20 cellular contexts compared by ENCODE assay signal in the genomic region with DNA sequence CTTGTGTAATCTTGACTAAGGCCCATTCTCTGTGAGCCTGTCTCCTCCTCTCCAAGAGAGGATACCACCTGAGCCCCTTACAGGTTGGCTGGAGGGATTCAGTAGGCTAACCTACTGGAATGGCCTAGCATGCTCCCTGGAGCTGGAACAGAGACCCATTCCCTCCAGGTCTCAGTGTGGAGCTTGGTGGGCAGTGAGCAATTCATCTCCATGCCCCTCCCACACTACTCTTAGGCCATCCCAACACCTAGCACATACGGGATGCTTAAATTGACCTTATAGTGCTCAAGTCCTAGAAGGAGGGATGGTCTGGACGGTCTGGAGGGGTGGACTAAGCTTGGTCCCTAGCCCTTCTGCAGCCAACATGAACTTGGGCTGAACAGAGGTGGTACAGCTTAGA.
"Had no signal": no experiment of that assay in that cellular context is flagged by ENCODE, and none has a peak within 500 bp of the region (broad histone marks: within the 10 kb centered on the region; RNA-seq: fewer than 3 reads in every experiment).

No MANE protein-coding gene starts in this region.

- H3K4me2 ChIP-seq: smooth muscle cell had no signal

- H3K4me1 ChIP-seq: gastrocnemius medialis, parathyroid adenoma, right lobe of liver, stomach, thyroid gland, vagina had no signal

- H3K9me3 ChIP-seq: gastrocnemius medialis, mucosa of descending colon, right lobe of liver, thyroid gland, vagina had no signal

- H2AFZ ChIP-seq: parathyroid adenoma had no signal

- H3K36me3 ChIP-seq: thyroid gland, vagina had no signal

- H3K79me2 ChIP-seq: parathyroid adenoma had no signal

- H3K9ac ChIP-seq: parathyroid adenoma had no signal

- DNase-seq: effector CD8-positive, alpha-beta T cell; foreskin fibroblast; gastrocnemius medialis; kidney; mucosa of descending colon; naive B cell; stimulated activated CD4-positive, alpha-beta T cell treated with anti-CD3 and anti-CD28 coated beads, Interleukin-12 subunit alpha, Interleukin-12 subunit beta, amount 100 ng/mL, for 4 hours; stimulated activated CD4-positive, alpha-beta T cell treated with anti-CD3 and anti-CD28 coated beads, Interleukin-1b, Interleukin-23, amount 100 ng/mL, for 48 hours; stimulated activated CD4-positive, alpha-beta T cell treated with anti-CD3 and anti-CD28 coated beads, Interleukin-4, amount 100 ng/mL, for 1 hour; stimulated activated CD8-positive, alpha-beta memory T cell treated with anti-CD3 and anti-CD28 coated beads, Interleukin-4, amount 100 ng/mL, for 48 hours; stimulated activated naive CD4-positive, alpha-beta T cell treated with Interleukin-2 at 50 U/mL for 16 hours; thyroid gland had no signal

- H3K4me3 ChIP-seq: gastrocnemius medialis, lung, mucosa of descending colon, right lobe of liver, smooth muscle cell, stomach, thyroid gland, vagina had no signal

- H3K27me3 ChIP-seq: gastrocnemius medialis, right lobe of liver, stomach, thyroid gland, vagina had no signal

- H3K27ac ChIP-seq: epithelial cell of prostate, gastrocnemius medialis, parathyroid adenoma, right lobe of liver, stomach, thyroid gland, vagina had no signal

- FAIRE-seq: colon, kidney had no signal
